In the genomic region with DNA sequence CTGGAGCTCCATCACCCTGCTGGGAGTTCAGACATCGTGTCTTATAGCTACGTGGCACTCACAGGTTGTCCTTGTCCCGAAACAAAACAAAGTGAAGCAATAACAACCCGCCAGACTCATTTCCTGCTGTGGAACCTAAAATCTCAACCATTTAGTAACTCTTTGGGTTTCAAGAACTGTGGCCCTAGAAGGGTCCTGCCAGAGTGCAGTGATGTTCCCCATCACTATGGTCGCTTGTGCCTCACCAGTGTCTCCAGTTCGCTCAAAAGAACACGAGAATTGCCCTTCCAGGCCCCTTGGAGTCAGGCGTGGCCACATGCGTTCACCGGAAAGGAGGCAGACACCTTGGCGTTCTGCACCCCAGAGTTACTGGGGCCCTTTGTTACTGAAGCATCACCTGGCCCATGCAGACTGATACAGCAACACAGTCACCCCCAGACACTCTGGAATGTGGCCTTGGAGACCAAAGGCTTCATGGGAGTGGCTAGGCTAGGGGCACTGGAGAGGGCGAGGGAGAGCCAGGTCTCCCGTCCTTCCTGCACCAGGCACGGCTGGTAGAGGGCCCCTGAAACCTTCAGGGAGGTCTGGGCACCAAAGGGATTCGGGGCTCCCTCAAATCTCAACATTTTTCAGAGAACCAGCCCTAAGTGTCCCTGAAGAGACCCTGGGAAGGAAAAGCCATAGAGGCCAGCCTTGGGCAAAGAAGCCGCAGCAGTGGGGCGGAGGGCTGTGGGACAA, we compare ENCODE assay signal across 13 cellular contexts. TPM values are rescaled to one million over a fixed set of nuclear protein-coding genes. Genes with fewer than 3 reads are reported as not detected.
DNase-seq lines count a peak whose midpoint lies in the region; ATAC-seq, FAIRE-seq and TF ChIP-seq lines count a peak whose summit lies in the region.
"Had no signal": no experiment of that assay in that cellular context is flagged by ENCODE, and none has a peak within 500 bp of the region (broad histone marks: within the 10 kb centered on the region; RNA-seq: fewer than 3 reads in every experiment).

No MANE protein-coding gene starts in this region.

- no peaks in the 10 kb centered on the region for H3K36me3 Mint-ChIP-seq in neural progenitor cell

- H3K4me3 Mint-ChIP-seq in neural progenitor cell, result peak overlapping the region; percentile 67

- no peak for TF ChIP-seq CTCF in HepG2 (CRISPR knock-in tag; IDR thresholded peaks at IDR 0.05)
- TF ChIP-seq CTCF in right lobe of liver (IDR thresholded peaks at IDR 0.05), result no peak
- no peak for TF ChIP-seq CTCF in coronary artery (IDR thresholded peaks at IDR 0.05)
- TF ChIP-seq CTCF in neural progenitor cell (IDR thresholded peaks at IDR 0.05), result no peak
- no peak for TF ChIP-seq CTCF in uterus (IDR thresholded peaks at IDR 0.05)

- peaks cover 11% of the 10 kb centered on the region for H3K4me1 Mint-ChIP-seq in neural progenitor cell

- CTCF ChIA-PET in HepG2 (lab: Yijun Ruan, JAX; ENCODE audit: low intra/inter-chr PET ratio, low total read pairs), result no interaction called here

- in situ Hi-C loops in HepG2 (cut with HindIII; ENCODE audit: extremely low pct_ligation_motif_present, low pct_unique_long_range_greater_than_20kb), result no loop called here

- TF ChIP-seq RAD21 in HepG2 (CRISPR knock-in tag; IDR thresholded peaks at IDR 0.05), result no peak

- peaks cover 13% of the 10 kb centered on the region for H3K27me3 Mint-ChIP-seq in neural progenitor cell (ENCODE audit: insufficient read depth, low read depth)

- H3K27ac ChIP-seq in HepG2 (ENCODE audit: extremely low read length, insufficient read depth, low read length), result no peak overlapping the region
- no peak overlapping the region for H3K27ac ChIP-seq in right lobe of liver
- peak overlapping the region; percentile 22 to 84 for H3K27ac ChIP-seq in coronary artery
- H3K27ac ChIP-seq in neural progenitor cell, result no peak overlapping the region
- peak overlapping the region; percentile 79 to 91 for H3K27ac ChIP-seq in uterus
- H3K27ac ChIP-seq in caudate nucleus (ENCODE audit: low read depth, low read length), result no peak overlapping the region

- H3K79me2 ChIP-seq in HepG2 (ENCODE audit: insufficient read depth, low read length), result no peaks in the 10 kb centered on the region
- H3K79me2 ChIP-seq in neural progenitor cell (ENCODE audit: low read depth), result no peaks in the 10 kb centered on the region

- BruUV-seq in HepG2 (replicated peaks; lab: Mats Ljungman, UMichigan), result no TSS peak

- FAIRE-seq in HepG2 (lab: Jason Lieb, UNC), result no peak

- ATAC-seq in HepG2, result no peak
- ATAC-seq in right lobe of liver, result no peak
- ATAC-seq in HG02571 (IDR thresholded peaks at IDR 0.05; ENCODE audit: unreplicated experiment), result no peak
- ATAC-seq in GM19324 (IDR thresholded peaks at IDR 0.05; ENCODE audit: low FRiP score, unreplicated experiment), result no peak

- intact Hi-C loops in HepG2 (cut with micrococcal nuclease; ENCODE audit: unreplicated experiment), result no loop called here
- intact Hi-C loops in right lobe of liver (cut with DNase I), result no loop called here
- intact Hi-C loops in uterus (cut with DNase I; ENCODE audit: low total_unique reads), result no loop called here

- peaks cover 4% of the 10 kb centered on the region for H3F3A ChIP-seq in neural progenitor cell (ENCODE audit: low read depth)

- no peak overlapping the region for H2AFZ ChIP-seq in HepG2 (ENCODE audit: low read length)
- H2AFZ ChIP-seq in neural progenitor cell (replicated peaks), result peak overlapping the region; percentile 86

- TF ChIP-seq EP300 in HepG2 (IDR thresholded peaks at IDR 0.05; ENCODE audit: low read depth in 2 of 2, low read length in 2 of 2) (no peak), HepG2 (CRISPR knock-in tag; IDR thresholded peaks at IDR 0.05; ENCODE audit: borderline replicate concordance) (no peak)

- H4K20me1 ChIP-seq in HepG2 (ENCODE audit: insufficient read depth, low read length) (no peaks in the 10 kb centered on the region), neural progenitor cell (ENCODE audit: low read depth) (no peaks in the 10 kb centered on the region)

- POLR2A ChIA-PET in HepG2 (lab: Yijun Ruan, JAX), result no interaction called here

- H3K9me3 ChIP-seq in HepG2 (ENCODE audit: low read length), result no peaks in the 10 kb centered on the region
- no peaks in the 10 kb centered on the region for H3K9me3 ChIP-seq in right lobe of liver
- no peaks in the 10 kb centered on the region for H3K9me3 ChIP-seq in neural progenitor cell (ENCODE audit: low read depth)
- no peaks in the 10 kb centered on the region for H3K9me3 ChIP-seq in uterus
- H3K9me3 ChIP-seq: tibial nerve had no signal

- 25% methylated on average over 9 of the region's 17 CpGs for WGBS in HepG2 (ENCODE audit: low lambda C conversion rate)
- WGBS in right lobe of liver (ENCODE audit: insufficient coverage, low coverage, low lambda C conversion rate, missing lambda C conversion rate), result 87% methylated on average over 4 of the region's 17 CpGs

- H3K4me3 ChIP-seq in HepG2 (replicated peaks in 1 of 3; ENCODE audit: insufficient read depth in 1 of 3, low read depth in 2 of 3, low read length in 3 of 3) (no peak overlapping the region), right lobe of liver (no peak overlapping the region), coronary artery (no peak overlapping the region), neural progenitor cell (peak overlapping the region; percentile 57), uterus (no peak overlapping the region)

- peaks cover 16 to 72% of the 10 kb centered on the region in 2 experiments for H3K27me3 ChIP-seq in HepG2 (ENCODE audit: control insufficient read depth in 1 of 2, insufficient read depth in 2 of 2, low read length in 2 of 2)
- no peaks in the 10 kb centered on the region for H3K27me3 ChIP-seq in right lobe of liver
- H3K27me3 ChIP-seq in neural progenitor cell, result peaks cover 48% of the 10 kb centered on the region
- H3K27me3 ChIP-seq in uterus, result no peaks in the 10 kb centered on the region

- no peaks in the 10 kb centered on the region for H3K9me3 Mint-ChIP-seq in neural progenitor cell

- TF ChIP-seq POLR2A in HepG2 (IDR thresholded peaks at IDR 0.05; ENCODE audit: insufficient read depth in 1 of 2, low read depth in 2 of 2, low read length in 2 of 2) (no peak), right lobe of liver (IDR thresholded peaks at IDR 0.05) (no peak), uterus (IDR thresholded peaks at IDR 0.05) (no peak)

- H3K4me2 ChIP-seq in HepG2 (ENCODE audit: low read depth, low read length) (no peak overlapping the region), neural progenitor cell (peak overlapping the region; percentile 75)

- no peaks in the 10 kb centered on the region for H3K36me3 ChIP-seq in HepG2 (replicated peaks in 1 of 2; ENCODE audit: control insufficient read depth in 1 of 2, insufficient read depth in 2 of 2, low read length in 2 of 2)
- H3K36me3 ChIP-seq in right lobe of liver, result no peaks in the 10 kb centered on the region
- no peaks in the 10 kb centered on the region for H3K36me3 ChIP-seq in neural progenitor cell
- H3K36me3 ChIP-seq in uterus, result no peaks in the 10 kb centered on the region
- H3K36me3 ChIP-seq: tibial nerve had no signal

- H3K9ac ChIP-seq in HepG2 (ENCODE audit: insufficient read depth, low read depth, low read length), result no peak overlapping the region
- no peak overlapping the region for H3K9ac ChIP-seq in neural progenitor cell

- H3K4me1 ChIP-seq in HepG2 (ENCODE audit: insufficient read depth, low read length) (no peaks in the 10 kb centered on the region), right lobe of liver (peaks cover 0 to 4% (median 0%) of the 10 kb centered on the region in 4 donors), neural progenitor cell (peaks cover 16% of the 10 kb centered on the region), uterus (peaks cover 11 to 18% of the 10 kb centered on the region in 2 donors)

- DNase-seq in HepG2 (ENCODE audit: low spot score) (no peak), right lobe of liver (no peak), coronary artery (ENCODE audit: low spot score) (no peak), neural progenitor cell (ENCODE audit: low spot score) (no peak), uterus (peak in 1 of 2 donors; percentile 9), caudate nucleus (lab: John Stamatoyannopoulos, UW) (no peak)
- DNase-seq: activated CD4-positive, alpha-beta T cell treated with anti-CD3 and anti-CD28 coated beads for 1 hour; SHP77; T-helper 2 cell had no signal

- H3K27ac Mint-ChIP-seq in neural progenitor cell, result no peak overlapping the region

RNA-seq across cellular contexts. Expression of a gene that starts 0.9 kb away (rescaled TPM):
- total RNA-seq in HepG2 (2016; rRNA removed; fragmentation: Illumina TruSeq; extraction: Trizol), result not detected in 2 replicates
- not detected in 2 replicates for total RNA-seq in HepG2 (2016; cell fraction: cytosol; rRNA removed; fragmentation: Illumina TruSeq; extraction: Trizol; ENCODE audit: low read depth)
- total RNA-seq in HepG2 (2016; cell fraction: insoluble cytoplasmic fraction; rRNA removed; fragmentation: Illumina TruSeq; extraction: Trizol), result not detected in 2 replicates
- total RNA-seq in HepG2 (2016; cell fraction: membrane; rRNA removed; fragmentation: Illumina TruSeq; extraction: Trizol), result not detected in 2 replicates
- total RNA-seq in HepG2 (2016; cell fraction: nucleus; rRNA removed; fragmentation: Illumina TruSeq; extraction: Trizol), result not detected in 2 replicates
- 0.11 TPM in 1 of 2 replicates, not detected in the other for polyA plus RNA-seq in HepG2 (2011; rRNA removed)
- not detected in 2 replicates for polyA plus RNA-seq in HepG2 (2011; cell fraction: cytosol; rRNA removed)
- polyA plus RNA-seq in HepG2 (2011; cell fraction: nucleus; rRNA removed), result 0.14 and 0.18 TPM in 2 replicates
- polyA plus RNA-seq in HepG2 (2012), result not detected in 2 replicates
- not detected in 2 replicates for polyA plus RNA-seq in HepG2 (2016; cell fraction: cytosol; fragmentation: Illumina TruSeq; extraction: Trizol; ENCODE audit: low read depth)
- not detected in 2 replicates for polyA plus RNA-seq in HepG2 (2016; cell fraction: insoluble cytoplasmic fraction; fragmentation: Illumina TruSeq; extraction: Trizol; ENCODE audit: low read depth)
- not detected in 2 replicates for polyA plus RNA-seq in HepG2 (2016; cell fraction: membrane; fragmentation: Illumina TruSeq; extraction: Trizol; ENCODE audit: low read depth)
- not detected in 2 replicates for polyA plus RNA-seq in HepG2 (2016; cell fraction: nucleus; fragmentation: Illumina TruSeq; extraction: Trizol; ENCODE audit: insufficient read depth, low read depth)
- 0.07 TPM in 1 of 2 replicates, not detected in the other for polyA minus RNA-seq in HepG2 (2011; rRNA and poly(A)+ RNA removed; ENCODE audit: low replicate concordance)
- polyA minus RNA-seq in HepG2 (2011; cell fraction: cytosol; rRNA and poly(A)+ RNA removed), result not detected in 2 replicates
- polyA minus RNA-seq in HepG2 (2011; cell fraction: nucleus; rRNA and poly(A)+ RNA removed), result not detected in 2 replicates
- total RNA-seq in right lobe of liver, result not detected
- 1.1 TPM in 1 of 2 replicates, not detected in the other for total RNA-seq in neural progenitor cell (ENCODE audit: low replicate concordance)
- total RNA-seq in uterus, result 1 to 10 TPM in 2 of 4 donors, under 1 TPM in 1, not detected in 1; 0.73 to 2.9 (median 2.4) TPM
- total RNA-seq: epithelial cell of proximal tubule had no signal

RNA-seq across cellular contexts. Expression of a gene that starts 29.2 kb away (rescaled TPM):
- total RNA-seq in HepG2 (2016; rRNA removed; fragmentation: Illumina TruSeq; extraction: Trizol), result 0.11 TPM in 1 of 2 replicates, not detected in the other
- total RNA-seq in HepG2 (2016; cell fraction: cytosol; rRNA removed; fragmentation: Illumina TruSeq; extraction: Trizol; ENCODE audit: low read depth), result not detected in 2 replicates
- total RNA-seq in HepG2 (2016; cell fraction: insoluble cytoplasmic fraction; rRNA removed; fragmentation: Illumina TruSeq; extraction: Trizol), result not detected in 2 replicates
- 0.24 TPM in 1 of 2 replicates, not detected in the other for total RNA-seq in HepG2 (2016; cell fraction: membrane; rRNA removed; fragmentation: Illumina TruSeq; extraction: Trizol)
- 0.50 TPM in 1 of 2 replicates, not detected in the other for total RNA-seq in HepG2 (2016; cell fraction: nucleus; rRNA removed; fragmentation: Illumina TruSeq; extraction: Trizol)
- polyA plus RNA-seq in HepG2 (2011; rRNA removed), result 2.9 and 4.3 TPM in 2 replicates
- polyA plus RNA-seq in HepG2 (2011; cell fraction: cytosol; rRNA removed), result 1.2 and 2.5 TPM in 2 replicates
- polyA plus RNA-seq in HepG2 (2011; cell fraction: nucleus; rRNA removed), result 22.1 and 28.5 TPM in 2 replicates
- polyA plus RNA-seq in HepG2 (2012), result 1.7 and 1.9 TPM in 2 replicates
- polyA plus RNA-seq in HepG2 (2016; cell fraction: cytosol; fragmentation: Illumina TruSeq; extraction: Trizol; ENCODE audit: low read depth), result 0.14 TPM in 1 of 2 replicates, not detected in the other
- polyA plus RNA-seq in HepG2 (2016; cell fraction: insoluble cytoplasmic fraction; fragmentation: Illumina TruSeq; extraction: Trizol; ENCODE audit: low read depth), result not detected in 2 replicates
- 0.15 and 0.16 TPM in 2 replicates for polyA plus RNA-seq in HepG2 (2016; cell fraction: membrane; fragmentation: Illumina TruSeq; extraction: Trizol; ENCODE audit: low read depth)
- 0.61 TPM in 1 of 2 replicates, not detected in the other for polyA plus RNA-seq in HepG2 (2016; cell fraction: nucleus; fragmentation: Illumina TruSeq; extraction: Trizol; ENCODE audit: insufficient read depth, low read depth)
- 3.2 TPM in 1 of 2 replicates, not detected in the other for polyA minus RNA-seq in HepG2 (2011; rRNA and poly(A)+ RNA removed; ENCODE audit: low replicate concordance)
- 0.59 and 1.6 TPM in 2 replicates for polyA minus RNA-seq in HepG2 (2011; cell fraction: cytosol; rRNA and poly(A)+ RNA removed)
- 5.0 TPM in 2 replicates for polyA minus RNA-seq in HepG2 (2011; cell fraction: nucleus; rRNA and poly(A)+ RNA removed)
- total RNA-seq in right lobe of liver, result under 1 TPM in 5 of 6 experiments, not detected in 1; 0.31 to 0.74 (median 0.44) TPM
- 15.0 and 33.0 TPM in 2 replicates for total RNA-seq in neural progenitor cell (ENCODE audit: low replicate concordance)
- total RNA-seq in uterus, result 100 to 1,000 TPM in 1 of 4 donors, 10 to 100 TPM in 2, 1 to 10 TPM in 1; 3.2 to 100 (median 53.4) TPM

Comparison
In these comparisons a context has a peak if more than half of its experiments do, and no peak if none do; other contexts are left out.
1. H3K27ac ChIP-seq: peak in coronary artery (2 of 2) and uterus (2 of 2); none in HepG2 (single experiment), right lobe of liver (0 of 3), neural progenitor cell (single experiment) and caudate nucleus (single experiment).